ENCODE assay signal across 11 cellular contexts in the genomic region with DNA sequence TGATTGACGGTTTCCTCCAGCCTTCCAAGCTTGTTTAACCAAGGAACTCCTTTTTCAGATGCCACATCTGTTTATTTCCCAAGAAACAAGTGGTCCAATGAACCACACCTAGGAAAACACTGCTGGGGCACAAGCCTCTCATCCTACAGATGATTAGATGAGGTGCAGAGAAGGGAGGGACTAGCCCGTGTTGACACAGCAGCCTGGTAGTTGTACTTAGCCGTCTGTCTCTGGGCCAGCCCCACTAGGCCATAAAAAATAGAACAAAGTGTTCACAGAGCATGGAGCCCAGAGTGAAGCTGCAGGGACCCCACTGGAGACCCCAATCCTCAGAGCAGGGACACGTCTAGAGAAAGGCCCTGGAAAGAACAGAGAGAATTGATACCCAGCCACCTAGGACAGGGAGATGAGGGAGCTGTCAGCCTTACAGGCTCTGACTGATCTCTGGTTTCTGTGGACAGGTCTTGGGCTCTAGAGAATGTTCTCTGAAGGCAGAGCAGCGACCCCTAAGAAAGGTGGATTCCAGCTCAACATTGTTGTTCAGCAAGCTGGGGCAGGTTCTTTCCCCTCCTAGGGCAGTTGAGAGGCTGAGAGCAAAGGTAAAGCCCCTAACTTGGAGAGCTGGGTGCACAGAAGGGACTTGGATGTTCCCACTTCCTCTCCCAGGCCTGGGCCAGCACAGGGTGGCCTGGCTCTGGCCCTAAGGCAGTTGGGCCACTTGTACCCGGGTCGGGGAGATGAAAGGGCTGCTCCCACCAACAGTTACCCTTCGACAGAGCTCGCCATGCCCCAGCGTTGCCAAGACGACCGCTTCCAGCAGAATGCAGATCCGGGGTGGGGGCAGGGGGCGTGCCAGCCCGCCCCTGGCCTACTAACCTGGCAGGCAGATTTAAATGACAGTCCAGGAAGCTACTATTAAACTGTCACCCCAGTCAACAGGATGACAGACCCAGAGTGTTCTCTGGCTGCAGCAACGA. TPM values are rescaled to one million over a fixed set of nuclear protein-coding genes. Genes with fewer than 3 reads are reported as not detected.
A peak's percentile ranks its signal among the peaks of the same experiment; 100 is the strongest.
DNase-seq lines count a peak whose midpoint lies in the region; ATAC-seq, FAIRE-seq and TF ChIP-seq lines count a peak whose summit lies in the region.
"Had no signal": no experiment of that assay in that cellular context is flagged by ENCODE, and none has a peak within 500 bp of the region (broad histone marks: within the 10 kb centered on the region; RNA-seq: fewer than 3 reads in every experiment).

No MANE protein-coding gene starts in this region.

- no peak overlapping the region for H2BK5ac ChIP-seq in trophoblast cell (ENCODE audit: low read depth, low read length, poor library complexity)

- no peak overlapping the region for H3K14ac ChIP-seq in trophoblast cell (ENCODE audit: low read length)

- H3K27ac ChIP-seq in BLaER1 (peak overlapping the region; percentile 76), OCI-LY1 (ENCODE audit: low read depth, low read length, poor library complexity, severe bottlenecking) (peak overlapping the region; percentile 50), trophoblast cell (ENCODE audit: low read depth, low read length) (no peak overlapping the region)

- H3F3A ChIP-seq in OCI-LY1 (ENCODE audit: insufficient read depth, low read length), result no peaks in the 10 kb centered on the region

- no peaks in the 10 kb centered on the region for H3K27me3 ChIP-seq in BLaER1
- no peaks in the 10 kb centered on the region for H3K27me3 ChIP-seq in OCI-LY1 (ENCODE audit: insufficient read depth, low read length)
- H3K27me3 ChIP-seq in trophoblast cell (ENCODE audit: insufficient read depth, low read length), result no peaks in the 10 kb centered on the region

- H2AK5ac ChIP-seq in trophoblast cell (ENCODE audit: low read length), result no peak overlapping the region

- H3K9me2 ChIP-seq in OCI-LY1 (ENCODE audit: low read depth, low read length), result no peaks in the 10 kb centered on the region

- H3K23ac ChIP-seq in trophoblast cell (ENCODE audit: low read length), result no peak overlapping the region

- H3K18ac ChIP-seq in trophoblast cell (ENCODE audit: low read length), result no peak overlapping the region

- no peak for TF ChIP-seq CTCF in OCI-LY1 (IDR thresholded peaks at IDR 0.05; ENCODE audit: low read length)
- no peak for TF ChIP-seq CTCF in fibroblast of villous mesenchyme (IDR thresholded peaks at IDR 0.05; ENCODE audit: insufficient read depth, low read depth, low read length)
- no peak for TF ChIP-seq CTCF in WTC11 (IDR thresholded peaks at IDR 0.05)

- peak overlapping the region; percentile 84 for H3K4me2 ChIP-seq in BLaER1
- H3K4me2 ChIP-seq in OCI-LY1 (ENCODE audit: low read length), result no peak overlapping the region
- no peak overlapping the region for H3K4me2 ChIP-seq in trophoblast cell (ENCODE audit: low read length)

- H4K8ac ChIP-seq in trophoblast cell (ENCODE audit: low read depth, low read length), result no peak overlapping the region

- no peaks in the 10 kb centered on the region for H3K79me1 ChIP-seq in trophoblast cell (ENCODE audit: low read length)

- H3K4me1 ChIP-seq in BLaER1 (peaks cover 87% of the 10 kb centered on the region), OCI-LY1 (ENCODE audit: insufficient read depth, low read length, severe bottlenecking) (peaks cover 26% of the 10 kb centered on the region), trophoblast cell (ENCODE audit: control insufficient read depth in 1 of 2, insufficient read depth in 2 of 2, low read length in 2 of 2) (no peaks in the 10 kb centered on the region)

- no peaks in the 10 kb centered on the region for H3K9me3 Mint-ChIP-seq in WTC11
- H3K9me3 Mint-ChIP-seq: dendritic cell treated with granulocyte-macrophage colony-stimulating factor and Interleukin-4, amounts not matched to agents 40 ng/mL and 50 ng/mL, for 4 days had no signal

- H3K36me3 ChIP-seq in BLaER1 (peaks cover 46% of the 10 kb centered on the region), OCI-LY1 (ENCODE audit: insufficient read depth, low read length) (peaks cover 23% of the 10 kb centered on the region; the same call in 1 of the 2 replicates), trophoblast cell (ENCODE audit: control insufficient read depth in 1 of 2, insufficient read depth in 2 of 2, low read length in 2 of 2) (no peaks in the 10 kb centered on the region)

- ATAC-seq in WTC11, result no peak
- no peak for ATAC-seq in HG02840 (IDR thresholded peaks at IDR 0.05; ENCODE audit: low FRiP score, unreplicated experiment)

- no CpG with 5 or more reads among the region's 16 CpGs for WGBS in trophoblast cell (ENCODE audit: extremely low coverage, insufficient coverage, insufficient read length)

- peak overlapping the region; percentile 5; the same call in 1 of the 2 replicates for H3K9ac ChIP-seq in BLaER1
- no peak overlapping the region for H3K9ac ChIP-seq in OCI-LY1 (ENCODE audit: low read length)
- no peak overlapping the region for H3K9ac ChIP-seq in trophoblast cell (ENCODE audit: low read length)

- H3K9me3 ChIP-seq in BLaER1, result no peaks in the 10 kb centered on the region
- H3K9me3 ChIP-seq in OCI-LY1 (ENCODE audit: low read length), result no peaks in the 10 kb centered on the region
- H3K9me3 ChIP-seq in trophoblast cell (ENCODE audit: insufficient read depth, low read depth, low read length), result peaks cover 2% of the 10 kb centered on the region

- no peak overlapping the region for H3K4ac ChIP-seq in trophoblast cell (ENCODE audit: low read depth, low read length)

- no peak overlapping the region for H2AFZ ChIP-seq in OCI-LY1 (ENCODE audit: low read length)
- H2AFZ ChIP-seq in trophoblast cell (ENCODE audit: insufficient read depth, low read length, poor library complexity), result no peak overlapping the region

- H4K12ac ChIP-seq in trophoblast cell (ENCODE audit: low read depth, low read length), result no peak overlapping the region

- DNase-seq in GM18507 (ENCODE audit: extremely low spot score, insufficient read length, low read depth), result no peak
- peak; percentile 19 for DNase-seq in fibroblast of villous mesenchyme (ENCODE audit: low read depth)
- no peak for DNase-seq in WTC11 (ENCODE audit: low spot score)
- DNase-seq in activated CD4-positive, CD25-positive, alpha-beta regulatory T cell treated with anti-CD3 and anti-CD28 coated beads, Interleukin-2, amount 50 U/mL, for 72 hours, result no peak
- DNase-seq in trophoblast cell, result no peak
- DNase-seq: DMS 273 treated with DMSO at 0.1 percent for 48 hours, SIG-M5 had no signal

- FAIRE-seq in GM18507 (lab: Jason Lieb, UNC), result peak; percentile 39

- no peak overlapping the region for H4K91ac ChIP-seq in trophoblast cell (ENCODE audit: low read depth, low read length)

- no peaks in the 10 kb centered on the region for H3K36me3 Mint-ChIP-seq in WTC11

- H3K4me1 Mint-ChIP-seq in WTC11, result peaks cover 19% of the 10 kb centered on the region

- no peaks in the 10 kb centered on the region for H3K27me3 Mint-ChIP-seq in WTC11 (ENCODE audit: low read depth)
- H3K27me3 Mint-ChIP-seq: dendritic cell treated with granulocyte-macrophage colony-stimulating factor and Interleukin-4, amounts not matched to agents 40 ng/mL and 50 ng/mL, for 4 days had no signal

- H3K79me2 ChIP-seq in OCI-LY1 (ENCODE audit: insufficient read depth, low read length), result peaks cover 13% of the 10 kb centered on the region; the same call in 1 of the 2 replicates
- no peaks in the 10 kb centered on the region for H3K79me2 ChIP-seq in trophoblast cell (ENCODE audit: control insufficient read depth, insufficient read depth, low read length, poor library complexity)

- H4K20me1 ChIP-seq in BLaER1 (peaks cover 100% of the 10 kb centered on the region), OCI-LY1 (ENCODE audit: insufficient read depth, low read length) (no peaks in the 10 kb centered on the region)

- H3K4me3 ChIP-seq in BLaER1 (no peak overlapping the region), OCI-LY1 (ENCODE audit: low read depth, low read length, poor library complexity, severe bottlenecking) (no peak overlapping the region), fibroblast of villous mesenchyme (ENCODE audit: low read depth, low read length) (no peak overlapping the region), trophoblast cell (ENCODE audit: low read depth, low read length) (no peak overlapping the region)

- CTCF ChIA-PET in WTC11 (lab: Charles Lee), result interaction anchor here (1.6 kb wide), 2 partner anchors 17 to 97 kb away, joined by 5 to 7 read pairs; no protein-coding TSS in a partner anchor

- no peak overlapping the region; the same call in 1 of the 2 replicates for H3K27ac Mint-ChIP-seq in WTC11
- H3K27ac Mint-ChIP-seq: dendritic cell treated with granulocyte-macrophage colony-stimulating factor and Interleukin-4, amounts not matched to agents 40 ng/mL and 50 ng/mL, for 4 days had no signal

- POLR2A ChIA-PET in WTC11 (lab: Charles Lee), result interaction anchor here (1.1 kb wide), 1 partner anchor 31 kb away, joined by 3 read pairs; no protein-coding TSS in a partner anchor

- H2BK120ac ChIP-seq in trophoblast cell (ENCODE audit: insufficient read depth, low read length, poor library complexity), result no peak overlapping the region

- no peak overlapping the region for H2BK12ac ChIP-seq in trophoblast cell (ENCODE audit: low read length)

- H3K4me3 Mint-ChIP-seq in WTC11, result no peak overlapping the region
- H3K4me3 Mint-ChIP-seq: dendritic cell treated with granulocyte-macrophage colony-stimulating factor and Interleukin-4, amounts not matched to agents 40 ng/mL and 50 ng/mL, for 4 days had no signal

TF ChIP-seq in WTC11, 78 proteins besides CTCF, POLR2A, EP300 and RAD21 (continues in another document):
- TF ChIP-seq, protein P1, sequence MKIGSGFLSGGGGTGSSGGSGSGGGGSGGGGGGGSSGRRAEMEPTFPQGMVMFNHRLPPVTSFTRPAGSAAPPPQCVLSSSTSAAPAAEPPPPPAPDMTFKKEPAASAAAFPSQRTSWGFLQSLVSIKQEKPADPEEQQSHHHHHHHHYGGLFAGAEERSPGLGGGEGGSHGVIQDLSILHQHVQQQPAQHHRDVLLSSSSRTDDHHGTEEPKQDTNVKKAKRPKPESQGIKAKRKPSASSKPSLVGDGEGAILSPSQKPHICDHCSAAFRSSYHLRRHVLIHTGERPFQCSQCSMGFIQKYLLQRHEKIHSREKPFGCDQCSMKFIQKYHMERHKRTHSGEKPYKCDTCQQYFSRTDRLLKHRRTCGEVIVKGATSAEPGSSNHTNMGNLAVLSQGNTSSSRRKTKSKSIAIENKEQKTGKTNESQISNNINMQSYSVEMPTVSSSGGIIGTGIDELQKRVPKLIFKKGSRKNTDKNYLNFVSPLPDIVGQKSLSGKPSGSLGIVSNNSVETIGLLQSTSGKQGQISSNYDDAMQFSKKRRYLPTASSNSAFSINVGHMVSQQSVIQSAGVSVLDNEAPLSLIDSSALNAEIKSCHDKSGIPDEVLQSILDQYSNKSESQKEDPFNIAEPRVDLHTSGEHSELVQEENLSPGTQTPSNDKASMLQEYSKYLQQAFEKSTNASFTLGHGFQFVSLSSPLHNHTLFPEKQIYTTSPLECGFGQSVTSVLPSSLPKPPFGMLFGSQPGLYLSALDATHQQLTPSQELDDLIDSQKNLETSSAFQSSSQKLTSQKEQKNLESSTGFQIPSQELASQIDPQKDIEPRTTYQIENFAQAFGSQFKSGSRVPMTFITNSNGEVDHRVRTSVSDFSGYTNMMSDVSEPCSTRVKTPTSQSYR (CRISPR knock-in tag; IDR thresholded peaks at IDR 0.05), result no peak

RNA-seq across cellular contexts. Expression of gene LRP8, which starts 31.8 kb away (rescaled TPM):
- total RNA-seq in fibroblast of villous mesenchyme (27.6 and 34.8 TPM in 2 replicates), WTC11 (2021) (61.9 to 69.5 TPM (median 66.6 TPM) in 3 replicates)
- 5.2 and 5.8 TPM in 2 replicates for polyA plus RNA-seq in trophoblast cell (2013)

RNA-seq across cellular contexts. Expression of gene MAGOH, which starts 57.7 kb away (rescaled TPM):
- total RNA-seq in fibroblast of villous mesenchyme (22.2 and 30.2 TPM in 2 replicates), WTC11 (2021) (57.8 to 58.4 TPM (median 57.9 TPM) in 3 replicates)
- 95.0 and 100 TPM in 2 replicates for polyA plus RNA-seq in trophoblast cell (2013)
